Comparison of ENCODE assay signal across 24 cellular contexts in the genomic region with DNA sequence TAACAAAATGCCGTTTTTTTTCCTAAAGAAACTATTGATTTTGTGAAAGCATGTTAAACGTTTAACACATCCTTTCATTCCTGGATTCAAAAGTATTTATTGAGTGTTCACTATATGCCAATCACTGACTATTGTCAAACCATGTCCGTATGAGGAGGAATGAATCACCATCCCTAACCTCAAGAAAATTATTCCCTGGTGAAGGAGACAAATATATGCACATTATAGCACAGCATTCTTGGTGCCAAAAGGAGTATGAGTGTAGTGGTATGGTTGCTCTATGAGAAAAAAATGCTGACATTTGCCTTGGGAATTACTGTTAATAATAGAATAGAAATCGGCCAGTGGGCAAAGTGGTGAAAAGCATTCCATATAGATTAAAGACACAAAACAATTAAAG.
DNase-seq lines count a peak whose midpoint lies in the region; ATAC-seq, FAIRE-seq and TF ChIP-seq lines count a peak whose summit lies in the region.
"Had no signal": no experiment of that assay in that cellular context is flagged by ENCODE, and none has a peak within 500 bp of the region (broad histone marks: within the 10 kb centered on the region; RNA-seq: fewer than 3 reads in every experiment).

No MANE protein-coding gene starts in this region.

- TF ChIP-seq CTCF in MCF 10A (IDR thresholded peaks at IDR 0.05; ENCODE audit: unreplicated experiment): no peak
- no peak for TF ChIP-seq CTCF in mammary epithelial cell (conservative IDR thresholded peaks at IDR 0.05 in 1 of 2, IDR thresholded peaks at IDR 0.05 in 1 of 2; ENCODE audit: extremely low read depth in 1 of 2, insufficient read depth in 1 of 2, low read depth in 1 of 2, low read length in 2 of 2)
- no peak for TF ChIP-seq CTCF in PC-3 (conservative IDR thresholded peaks at IDR 0.05; ENCODE audit: low read depth, low read length)
- no peak for TF ChIP-seq CTCF in bronchial epithelial cell (IDR thresholded peaks at IDR 0.05; ENCODE audit: insufficient read depth, low read length, severe bottlenecking)

- CTCF ChIA-PET in MCF 10A (lab: Yijun Ruan, JAX) (interaction anchor here (0.5 to 0.6 kb wide), 2 partner anchors 504 to 526 kb away, joined by 3 to 9 read pairs; no protein-coding TSS in a partner anchor), mammary epithelial cell (lab: Charles Lee; ENCODE audit: low non-redundant PET) (no interaction called here), PC-3 (lab: Charles Lee) (no interaction called here)

- H3K27me3 ChIP-seq in mammary epithelial cell (ENCODE audit: insufficient read depth, low read length) (no peaks in the 10 kb centered on the region), PC-3 (ENCODE audit: low read length) (no peaks in the 10 kb centered on the region), bronchial epithelial cell (ENCODE audit: control insufficient read depth, insufficient read depth, low read length) (no peaks in the 10 kb centered on the region)
- H3K27me3 ChIP-seq: BE2C; BLaER1 treated with 17β-estradiol and CSF1 and Interleukin-3, amounts not matched to agents 10 nM and 100 nM had no signal

- H3K4me1 Mint-ChIP-seq in MCF 10A (ENCODE audit: insufficient read depth, unreplicated experiment): peaks cover 7% of the 10 kb centered on the region
- H3K4me1 Mint-ChIP-seq: CD14-positive monocyte; CD8-positive, alpha-beta memory T cell had no signal

- peak; percentile 97 for ATAC-seq in PC-3

- H3K9me3 Mint-ChIP-seq in MCF 10A (ENCODE audit: unreplicated experiment): peaks cover 5% of the 10 kb centered on the region

- no peaks in the 10 kb centered on the region for H3K36me3 Mint-ChIP-seq in MCF 10A (ENCODE audit: insufficient read depth, unreplicated experiment)
- H3K36me3 Mint-ChIP-seq: CD14-positive monocyte; CD8-positive, alpha-beta memory T cell had no signal

- FAIRE-seq in bronchial epithelial cell (lab: Jason Lieb, UNC): no peak
- FAIRE-seq: D721Med, GM12891, GM18507, H1 had no signal

- H2AFZ ChIP-seq in mammary epithelial cell (ENCODE audit: low read depth, low read length) (no peak overlapping the region), PC-3 (ENCODE audit: low read length) (no peak overlapping the region)
- H2AFZ ChIP-seq: GM23248 had no signal

- H3K9me2 ChIP-seq in PC-3 (replicated peaks; ENCODE audit: low read length): no peaks in the 10 kb centered on the region

- no peaks in the 10 kb centered on the region for H4K20me1 ChIP-seq in mammary epithelial cell (ENCODE audit: insufficient read depth, low read length)
- no peaks in the 10 kb centered on the region for H4K20me1 ChIP-seq in PC-3 (ENCODE audit: low read length)
- H4K20me1 ChIP-seq: BLaER1 treated with 17β-estradiol and CSF1 and Interleukin-3, amounts not matched to agents 10 nM and 100 nM had no signal

- 19% methylated on average over 4 of the region's 4 CpGs for WGBS in mammary epithelial cell (ENCODE audit: low coverage, missing lambda C conversion rate)

- H3K4me2 ChIP-seq in mammary epithelial cell (ENCODE audit: insufficient read depth, low read depth, low read length) (no peak overlapping the region), PC-3 (ENCODE audit: low read length) (no peak overlapping the region)
- H3K4me2 ChIP-seq: BLaER1 treated with 17β-estradiol and CSF1 and Interleukin-3, amounts not matched to agents 10 nM and 100 nM had no signal

- dilution Hi-C loops in mammary epithelial cell (cut with HindIII; ENCODE audit: low sequenced_read_pairs): no loop called here

- H3K27me3 Mint-ChIP-seq in MCF 10A (ENCODE audit: insufficient read depth, unreplicated experiment): no peaks in the 10 kb centered on the region
- H3K27me3 Mint-ChIP-seq: CD4-positive, alpha-beta T cell; CD8-positive, alpha-beta memory T cell had no signal

- H3K27ac ChIP-seq in mammary epithelial cell (ENCODE audit: insufficient read depth, low read depth, low read length) (no peak overlapping the region), PC-3 (ENCODE audit: low read length) (no peak overlapping the region)
- H3K27ac ChIP-seq: 22Rv1; BLaER1 treated with 17β-estradiol and CSF1 and Interleukin-3, amounts not matched to agents 10 nM and 100 nM; GM23248 had no signal

- BruUV-seq in MCF 10A (replicated peaks; lab: Mats Ljungman, UMichigan) (no TSS peak), mammary epithelial cell (replicated peaks; lab: Mats Ljungman, UMichigan) (no TSS peak), PC-3 (replicated peaks; lab: Mats Ljungman, UMichigan) (no TSS peak)

- POLR2A ChIA-PET in MCF 10A (lab: Yijun Ruan, JAX): no interaction called here
- POLR2A ChIA-PET in PC-3 (lab: Charles Lee; ENCODE audit: unreplicated experiment): no interaction called here

- H3K4me3 ChIP-seq in mammary epithelial cell (replicated peaks in 1 of 3; ENCODE audit: insufficient read depth in 1 of 3, low read depth in 2 of 3, low read length in 3 of 3): no peak overlapping the region
- H3K4me3 ChIP-seq in PC-3 (ENCODE audit: low read length): no peak overlapping the region
- no peak overlapping the region for H3K4me3 ChIP-seq in bronchial epithelial cell (ENCODE audit: low read depth, low read length)
- H3K4me3 ChIP-seq: BLaER1 treated with 17β-estradiol and CSF1 and Interleukin-3, amounts not matched to agents 10 nM and 100 nM; GM23248 had no signal

- H3K79me2 ChIP-seq in mammary epithelial cell (ENCODE audit: insufficient read depth, low read length) (no peaks in the 10 kb centered on the region), PC-3 (ENCODE audit: low read length) (no peaks in the 10 kb centered on the region)

- intact Hi-C loops in MCF 10A (cut with micrococcal nuclease): no loop called here
- intact Hi-C loops in mammary epithelial cell (cut with micrococcal nuclease): no loop called here
- intact Hi-C loops in PC-3 (cut with micrococcal nuclease): no loop called here

- DNase-seq in MCF 10A (ENCODE audit: unreplicated experiment) (peak; percentile 6), mammary epithelial cell (no peak), PC-3 (peak; percentile 49), bronchial epithelial cell (ENCODE audit: low read depth) (peak; percentile 8)
- DNase-seq in effector CD4-positive, alpha-beta T cell: no peak
- no peak for DNase-seq in stimulated activated CD4-positive, alpha-beta T cell treated with anti-CD3 and anti-CD28 coated beads, Interleukin-2, amount 100 ng/mL, for 48 hours
- DNase-seq: AML-193; BE2C; CD4-positive, alpha-beta T cell; CD8-positive, alpha-beta memory T cell; DMS 273 treated with DMSO at 0.1 percent for 48 hours; DMS79; EL; GF-D8; GM23248; H7; HCEC 1CT had no signal

- H3K4me1 ChIP-seq in mammary epithelial cell (ENCODE audit: insufficient read depth, low read length): no peaks in the 10 kb centered on the region
- no peaks in the 10 kb centered on the region for H3K4me1 ChIP-seq in PC-3 (ENCODE audit: insufficient read depth, low read length)
- H3K4me1 ChIP-seq: BLaER1 treated with 17β-estradiol and CSF1 and Interleukin-3, amounts not matched to agents 10 nM and 100 nM had no signal

- H3F3A ChIP-seq in PC-3 (ENCODE audit: low read length, unreplicated experiment): no peaks in the 10 kb centered on the region

- no peak overlapping the region for H3K27ac Mint-ChIP-seq in MCF 10A (ENCODE audit: low read depth, unreplicated experiment)
- H3K27ac Mint-ChIP-seq: CD14-positive monocyte; CD4-positive, alpha-beta T cell; CD8-positive, alpha-beta memory T cell had no signal

- no peak overlapping the region for H3K9ac ChIP-seq in mammary epithelial cell (ENCODE audit: insufficient read depth, low read length)
- H3K9ac ChIP-seq in PC-3 (ENCODE audit: low read length): no peak overlapping the region
- H3K9ac ChIP-seq: BLaER1 treated with 17β-estradiol and CSF1 and Interleukin-3, amounts not matched to agents 10 nM and 100 nM; GM23248 had no signal

- H3K36me3 ChIP-seq in mammary epithelial cell (ENCODE audit: insufficient read depth, low read length) (no peaks in the 10 kb centered on the region), PC-3 (ENCODE audit: low read depth, low read length) (no peaks in the 10 kb centered on the region), bronchial epithelial cell (ENCODE audit: control insufficient read depth, insufficient read depth, low read length) (no peaks in the 10 kb centered on the region)
- H3K36me3 ChIP-seq: BE2C; BLaER1 treated with 17β-estradiol and CSF1 and Interleukin-3, amounts not matched to agents 10 nM and 100 nM had no signal

- H3K4me3 Mint-ChIP-seq in MCF 10A (ENCODE audit: unreplicated experiment): no peak overlapping the region
- H3K4me3 Mint-ChIP-seq: CD14-positive monocyte; CD4-positive, alpha-beta T cell; CD8-positive, alpha-beta memory T cell had no signal

- in situ Hi-C loops in mammary epithelial cell (cut with MboI; ENCODE audit: low sequenced_read_pairs in 2 of 2): no loop called here

- peaks cover 14% of the 10 kb centered on the region for H3K9me3 ChIP-seq in mammary epithelial cell (replicated peaks; ENCODE audit: insufficient read depth, low read length)
- no peaks in the 10 kb centered on the region for H3K9me3 ChIP-seq in PC-3 (ENCODE audit: low read length)
- H3K9me3 ChIP-seq: BE2C; BLaER1 treated with 17β-estradiol and CSF1 and Interleukin-3, amounts not matched to agents 10 nM and 100 nM had no signal

Comparison
In these comparisons a context has a peak if more than half of its experiments do, and no peak if none do; other contexts are left out.
1. DNase-seq: peak in MCF 10A (single experiment), PC-3 (single experiment) and bronchial epithelial cell (single experiment); none in mammary epithelial cell (single experiment), effector CD4-positive, alpha-beta T cell (single experiment) and stimulated activated CD4-positive, alpha-beta T cell treated with anti-CD3 and anti-CD28 coated beads, Interleukin-2, amount 100 ng/mL, for 48 hours (0 of 2).